8 cellular contexts compared by ENCODE assay signal in genomic region chr15:89243046-89243690, GRCh38. TPM values are rescaled to one million over a fixed set of nuclear protein-coding genes. Genes with fewer than 3 reads are reported as not detected.
DNase-seq lines count a peak whose midpoint lies in the region; ATAC-seq, FAIRE-seq and TF ChIP-seq lines count a peak whose summit lies in the region.

No MANE protein-coding gene starts in this region.

- ATAC-seq in SK-N-SH treated with all-trans-retinoic acid at 6 μM for 48 hours = no peak
- no peak for ATAC-seq in HG03457 (IDR thresholded peaks at IDR 0.05; ENCODE audit: unreplicated experiment)

- H2AFZ ChIP-seq in SK-N-SH (ENCODE audit: low read depth) = peak overlapping the region; percentile 95
- H2AFZ ChIP-seq in astrocyte (ENCODE audit: low read depth, low read length) = peak overlapping the region; percentile 95

- H3K36me3 ChIP-seq in SK-N-SH (replicated peaks in 1 of 2; ENCODE audit: control insufficient read depth in 1 of 2, insufficient read depth in 2 of 2, low read length in 1 of 2) (peaks cover 0 to 9% of the 10 kb centered on the region in 2 experiments), astrocyte (ENCODE audit: insufficient read depth, low read length) (no peaks in the 10 kb centered on the region), kidney (ENCODE audit: control insufficient read depth in 1 of 2, insufficient read depth in 2 of 2, low read length in 2 of 2) (no peaks in the 10 kb centered on the region)

- H3F3A ChIP-seq in SK-N-SH (replicated peaks; ENCODE audit: insufficient read depth) = peaks cover 7% of the 10 kb centered on the region

- peak overlapping the region; percentile 16 for H3K27ac Mint-ChIP-seq in astrocyte (ENCODE audit: unreplicated experiment)

- H3K27ac ChIP-seq in SK-N-SH (ENCODE audit: low read depth in 2 of 2, low read length in 1 of 2) (peak overlapping the region in 1 of 2 experiments; percentile 56; a peak in 1 of 4 replicates), astrocyte (ENCODE audit: low read depth, low read length) (no peak overlapping the region), kidney (ENCODE audit: low read depth in 2 of 2, low read length in 2 of 2) (peak overlapping the region; percentile 19 to 23), temporal lobe (ENCODE audit: low read depth, low read length) (peak overlapping the region; percentile 63)

- FAIRE-seq in astrocyte (lab: Jason Lieb, UNC) (no peak), kidney (lab: Jason Lieb, UNC) (no peak)

- POLR2A ChIA-PET in SK-N-SH (lab: Yijun Ruan, JAX) = interaction anchor here (1.1 kb wide), 1 partner anchor 80 kb away, joined by 3 read pairs; no protein-coding TSS in a partner anchor

- H3K4me3 ChIP-seq in SK-N-SH (ENCODE audit: low read depth in 2 of 2, low read length in 1 of 2) = peak overlapping the region; percentile 68 to 89
- H3K4me3 ChIP-seq in astrocyte (ENCODE audit: insufficient read depth, low read depth, low read length) = peak overlapping the region; percentile 81
- H3K4me3 ChIP-seq in kidney (ENCODE audit: low read length in 2 of 2) = peak overlapping the region; percentile 90 to 97

- WGBS in SK-N-SH (ENCODE audit: low lambda C conversion rate) = 70% methylated on average over 20 of the region's 20 CpGs

- H3K36me3 Mint-ChIP-seq in astrocyte (ENCODE audit: low read depth, unreplicated experiment) = no peaks in the 10 kb centered on the region

- intact Hi-C loops in kidney (cut with DNase I) = no loop called here

- H3K4me1 ChIP-seq in SK-N-SH (ENCODE audit: control insufficient read depth in 1 of 2, insufficient read depth in 2 of 2, low read depth in 1 of 2, low read length in 1 of 2) = peaks cover 4 to 10% of the 10 kb centered on the region in 2 experiments; a peak in 3 of 4 replicates
- H3K4me1 ChIP-seq in astrocyte (ENCODE audit: insufficient read depth, low read length) = peaks cover 11% of the 10 kb centered on the region
- peaks cover 0 to 8% of the 10 kb centered on the region in 2 donors for H3K4me1 ChIP-seq in kidney (ENCODE audit: control insufficient read depth in 1 of 2, insufficient read depth in 1 of 2, low read depth in 1 of 2, low read length in 2 of 2)

- H4K20me1 ChIP-seq in SK-N-SH (ENCODE audit: insufficient read depth) = no peaks in the 10 kb centered on the region
- H4K20me1 ChIP-seq in astrocyte (ENCODE audit: insufficient read depth, low read length) = no peaks in the 10 kb centered on the region

- peaks cover 7% of the 10 kb centered on the region for H3K9me3 Mint-ChIP-seq in astrocyte (ENCODE audit: unreplicated experiment)

- CTCF ChIA-PET in SK-N-SH (lab: Yijun Ruan, JAX) = interaction anchor here (1.0 to 3.9 kb wide), 10 partner anchors 9 to 339 kb away, joined by 3 to 41 read pairs (median 4); no protein-coding TSS in a partner anchor

- H3K27me3 ChIP-seq in SK-N-SH (ENCODE audit: insufficient read depth) (no peaks in the 10 kb centered on the region), astrocyte (ENCODE audit: insufficient read depth, low read length) (no peaks in the 10 kb centered on the region)

- peaks cover 3% of the 10 kb centered on the region for H3K4me1 Mint-ChIP-seq in astrocyte (ENCODE audit: low read depth, unreplicated experiment)

- H3K79me2 ChIP-seq in SK-N-SH (ENCODE audit: insufficient read depth) (peaks cover 33% of the 10 kb centered on the region), astrocyte (ENCODE audit: insufficient read depth, low read length) (peaks cover 29% of the 10 kb centered on the region)

- H3K4me2 ChIP-seq in SK-N-SH (peak overlapping the region; percentile 93), astrocyte (ENCODE audit: low read length) (peak overlapping the region; percentile 92)

- peaks cover 7% of the 10 kb centered on the region for H3K27me3 Mint-ChIP-seq in astrocyte (ENCODE audit: low read depth, unreplicated experiment)

- no peak for TF ChIP-seq RAD21 in SK-N-SH (IDR thresholded peaks at IDR 0.05; ENCODE audit: low read length)

- H3K9me2 ChIP-seq in SK-N-SH = no peaks in the 10 kb centered on the region

- H3K9me3 ChIP-seq in SK-N-SH (no peaks in the 10 kb centered on the region), astrocyte (ENCODE audit: insufficient read depth, low read depth, low read length) (no peaks in the 10 kb centered on the region), kidney (ENCODE audit: control insufficient read depth in 1 of 2, low read length in 2 of 2) (no peaks in the 10 kb centered on the region)

- peak overlapping the region; percentile 95 for H3K4me3 Mint-ChIP-seq in astrocyte (ENCODE audit: unreplicated experiment)

- H3K9ac ChIP-seq in SK-N-SH (peak overlapping the region; percentile 84), astrocyte (ENCODE audit: low read length) (peak overlapping the region; percentile 80), kidney (ENCODE audit: low read length in 2 of 2) (peak overlapping the region; percentile 81 to 86)

- DNase-seq in SK-N-SH (no peak), astrocyte (ENCODE audit: low read depth) (no peak), kidney (no peak), SW 1271 (lab: John Stamatoyannopoulos, UW) (no peak), NCI-H2171 (lab: John Stamatoyannopoulos, UW) (no peak)

- TF ChIP-seq EP300 in SK-N-SH (IDR thresholded peaks at IDR 0.05; ENCODE audit: borderline replicate concordance in 1 of 2, low read depth in 1 of 2, low read length in 1 of 2) = no peak

- no peak for TF ChIP-seq CTCF in SK-N-SH (IDR thresholded peaks at IDR 0.05)
- TF ChIP-seq CTCF in astrocyte (IDR thresholded peaks at IDR 0.05; ENCODE audit: insufficient read depth, low read depth, low read length) = no peak
- TF ChIP-seq CTCF in kidney (IDR thresholded peaks at IDR 0.05; ENCODE audit: borderline replicate concordance, extremely low read depth, insufficient read depth) = no peak

TF ChIP-seq in SK-N-SH, 30 proteins besides CTCF, POLR2A, EP300 and RAD21 (continues in another document):
- TF ChIP-seq ZBTB33 (IDR thresholded peaks at IDR 0.05; ENCODE audit: borderline replicate concordance, low read depth) (no peak), NFIC (IDR thresholded peaks at IDR 0.05; ENCODE audit: borderline replicate concordance) (no peak), CHD2 (IDR thresholded peaks at IDR 0.05; ENCODE audit: low read length, partially characterized antibody) (no peak), FOXM1 (IDR thresholded peaks at IDR 0.05; ENCODE audit: low read depth) (no peak), TAF1 (IDR thresholded peaks at IDR 0.05; ENCODE audit: borderline replicate concordance, low read depth, low read length) (no peak), SMC3 (IDR thresholded peaks at IDR 0.05; ENCODE audit: low read depth, low read length) (no peak)

TF ChIP-seq in SK-N-SH treated with all-trans-retinoic acid at 6 μM for 48 hours, 23 proteins besides CTCF, POLR2A, EP300 and RAD21:
- TF ChIP-seq ZC3H10 (CRISPR knock-in tag; IDR thresholded peaks at IDR 0.05) (no peak), TOX (CRISPR knock-in tag; IDR thresholded peaks at IDR 0.05; ENCODE audit: borderline replicate concordance) (no peak), OSR1 (CRISPR knock-in tag; IDR thresholded peaks at IDR 0.05) (no peak), ISL1 (CRISPR knock-in tag; IDR thresholded peaks at IDR 0.05) (no peak), ZNF70 (CRISPR knock-in tag; IDR thresholded peaks at IDR 0.05) (no peak)
- TF ChIP-seq, protein P1, sequence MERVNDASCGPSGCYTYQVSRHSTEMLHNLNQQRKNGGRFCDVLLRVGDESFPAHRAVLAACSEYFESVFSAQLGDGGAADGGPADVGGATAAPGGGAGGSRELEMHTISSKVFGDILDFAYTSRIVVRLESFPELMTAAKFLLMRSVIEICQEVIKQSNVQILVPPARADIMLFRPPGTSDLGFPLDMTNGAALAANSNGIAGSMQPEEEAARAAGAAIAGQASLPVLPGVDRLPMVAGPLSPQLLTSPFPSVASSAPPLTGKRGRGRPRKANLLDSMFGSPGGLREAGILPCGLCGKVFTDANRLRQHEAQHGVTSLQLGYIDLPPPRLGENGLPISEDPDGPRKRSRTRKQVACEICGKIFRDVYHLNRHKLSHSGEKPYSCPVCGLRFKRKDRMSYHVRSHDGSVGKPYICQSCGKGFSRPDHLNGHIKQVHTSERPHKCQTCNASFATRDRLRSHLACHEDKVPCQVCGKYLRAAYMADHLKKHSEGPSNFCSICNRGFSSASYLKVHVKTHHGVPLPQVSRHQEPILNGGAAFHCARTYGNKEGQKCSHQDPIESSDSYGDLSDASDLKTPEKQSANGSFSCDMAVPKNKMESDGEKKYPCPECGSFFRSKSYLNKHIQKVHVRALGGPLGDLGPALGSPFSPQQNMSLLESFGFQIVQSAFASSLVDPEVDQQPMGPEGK (CRISPR knock-in tag; IDR thresholded peaks at IDR 0.05; ENCODE audit: borderline replicate concordance) = no peak

RNA-seq across cellular contexts. Expression of gene FANCI, which starts 0.6 kb away (rescaled TPM):
- 13.2 and 15.4 TPM in 2 replicates for polyA plus RNA-seq in SK-N-SH (2012; rRNA removed)
- polyA plus RNA-seq in SK-N-SH (2012; cell fraction: cytosol; rRNA removed) = 12.7 and 13.3 TPM in 2 replicates
- polyA plus RNA-seq in SK-N-SH (2012; cell fraction: nucleus; rRNA removed) = 18.3 and 30.3 TPM in 2 replicates
- total RNA-seq in astrocyte = 7.8 and 10.6 TPM in 2 replicates
- total RNA-seq in kidney = 6.6 TPM
- polyA plus RNA-seq in kidney (ENCODE audit: insufficient read depth, low read depth, low replicate concordance) = 2.4 TPM
- 8.4 TPM for total RNA-seq in temporal lobe

RNA-seq across cellular contexts. Expression of gene RLBP1, which starts 21.8 kb away (rescaled TPM):
- polyA plus RNA-seq in SK-N-SH (2012; rRNA removed) (not detected in 2 replicates), kidney (ENCODE audit: insufficient read depth, low read depth, low replicate concordance) (not detected)
- not detected in 2 replicates for polyA plus RNA-seq in SK-N-SH (2012; cell fraction: cytosol; rRNA removed)
- polyA plus RNA-seq in SK-N-SH (2012; cell fraction: nucleus; rRNA removed) = 0.11 TPM in 1 of 2 replicates, not detected in the other
- total RNA-seq in astrocyte (not detected in 2 replicates), kidney (not detected), temporal lobe (0.98 TPM)
